In the genomic region with DNA sequence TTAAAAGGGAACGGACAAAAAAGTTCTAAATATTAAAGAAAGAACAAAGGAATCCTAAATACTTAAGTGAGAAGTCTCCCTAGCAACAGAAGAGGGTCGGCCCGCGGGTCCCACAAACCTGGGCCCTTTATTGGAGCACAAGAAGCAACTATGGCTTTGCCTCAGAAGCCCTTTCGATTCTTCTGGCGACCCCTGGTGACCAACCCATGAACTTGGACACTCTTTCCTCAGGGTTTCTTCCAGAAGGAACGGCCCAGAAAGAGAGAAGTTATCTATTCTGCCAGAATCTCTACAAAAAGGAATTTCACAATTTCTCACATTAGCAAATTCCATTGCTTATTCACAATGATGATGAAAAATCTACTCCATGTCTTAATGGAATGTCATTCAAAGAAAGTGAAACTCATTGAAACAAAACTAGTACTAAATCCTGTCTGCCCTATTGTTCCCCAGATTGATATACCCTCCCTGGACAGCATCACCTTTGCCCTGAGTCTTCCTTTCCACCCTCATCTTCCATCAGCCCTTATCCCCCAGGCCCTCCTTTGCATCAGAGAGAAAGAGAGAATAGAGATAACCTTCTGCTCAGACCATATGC, we compare ENCODE assay signal across 8 cellular contexts. TPM values are rescaled to one million over a fixed set of nuclear protein-coding genes. Genes with fewer than 3 reads are reported as not detected.
DNase-seq lines count a peak whose midpoint lies in the region; ATAC-seq, FAIRE-seq and TF ChIP-seq lines count a peak whose summit lies in the region.

No MANE protein-coding gene starts in this region.

- WGBS in K562 (ENCODE audit: insufficient coverage, low coverage, missing lambda C conversion rate): 0% methylated on average over 7 of the region's 7 CpGs

- peak; percentile 61 for FAIRE-seq in K562 (lab: Jason Lieb, UNC)

- H3K36me3 ChIP-seq in OCI-LY3 (replicated peaks; ENCODE audit: low read depth, low read length) (no peaks in the 10 kb centered on the region), K562 (ENCODE audit: control insufficient read depth, insufficient read depth, low read length) (no peaks in the 10 kb centered on the region)

- H3K4me2 ChIP-seq in OCI-LY3 (ENCODE audit: low read length) (no peak overlapping the region), K562 (ENCODE audit: insufficient read depth, low read length) (no peak overlapping the region)

- no peak for TF ChIP-seq EP300 in K562 (IDR thresholded peaks at IDR 0.05; ENCODE audit: low read length)

- intact Hi-C loops in K562 (cut with micrococcal nuclease): loop anchor here (1.0 kb wide), 1 partner anchor 175 kb away; no protein-coding TSS in a partner anchor

- H3K4me3 ChIP-seq in OCI-LY3 (ENCODE audit: low read length) (no peak overlapping the region), K562 (no peak overlapping the region)

- H3K27ac Mint-ChIP-seq in immature natural killer cell: no peak overlapping the region

- ATAC-seq in HG02973 (IDR thresholded peaks at IDR 0.05; ENCODE audit: unreplicated experiment) (peak; percentile 54), K562 (peak; percentile 73), GM21737 (IDR thresholded peaks at IDR 0.05; ENCODE audit: unreplicated experiment) (no peak), GM19351 (IDR thresholded peaks at IDR 0.05; ENCODE audit: unreplicated experiment) (no peak)

- in situ Hi-C loops in K562 (cut with MboI): loop anchor here (5.0 to 10.0 kb wide), 2 partner anchors 180 to 302 kb away; no protein-coding TSS in a partner anchor

- H3K27me3 ChIP-seq in OCI-LY3 (ENCODE audit: low read depth, low read length) (peaks cover 29% of the 10 kb centered on the region), K562 (ENCODE audit: control insufficient read depth in 2 of 2, insufficient read depth in 2 of 2, low read length in 2 of 2) (peaks cover 0 to 4% of the 10 kb centered on the region in 2 experiments; a peak in 1 of 5 replicates)

- no peak for TF ChIP-seq POLR2A in K562 (conservative IDR thresholded peaks at IDR 0.05)

- H4K20me1 ChIP-seq in OCI-LY3 (ENCODE audit: insufficient read depth, low read length) (peaks cover 6% of the 10 kb centered on the region), K562 (replicated peaks; ENCODE audit: control insufficient read depth, insufficient read depth, low read length) (no peaks in the 10 kb centered on the region; the same call in 1 of the 2 replicates)

- H3K27ac ChIP-seq in OCI-LY3 (ENCODE audit: low read length): no peak overlapping the region
- H3K27ac ChIP-seq in K562 (ENCODE audit: extremely low read depth, low read depth, low read length): no peak overlapping the region

- H3K27me3 Mint-ChIP-seq in immature natural killer cell (ENCODE audit: low read depth in 3 of 3): peaks cover 0 to 1% (median 0%) of the 10 kb centered on the region in 3 donors

- no peaks in the 10 kb centered on the region for H3K9me3 Mint-ChIP-seq in immature natural killer cell

- TF ChIP-seq CTCF in OCI-LY3 (IDR thresholded peaks at IDR 0.05; ENCODE audit: low read depth, low read length) (peak; percentile 48), K562 (IDR thresholded peaks at IDR 0.05 in 2 of 3, conservative IDR thresholded peaks at IDR 0.05 in 1 of 3; ENCODE audit: insufficient read depth in 2 of 3, low read depth in 1 of 3, low read length in 3 of 3) (peak; percentile 56 to 63 (median 56))

- BruUV-seq in K562 (replicated peaks; lab: Mats Ljungman, UMichigan): no TSS peak

- no peaks in the 10 kb centered on the region for H3K9me1 ChIP-seq in K562 (ENCODE audit: control insufficient read depth, insufficient read depth, low read length)

- no peaks in the 10 kb centered on the region for H3K36me3 Mint-ChIP-seq in immature natural killer cell

- POLR2A ChIA-PET in K562 (lab: Yijun Ruan, JAX): no interaction called here

- peak; percentile 20 to 60; a peak in 3 of 4 replicates for TF ChIP-seq RAD21 in K562 (CRISPR knock-in tag; conservative IDR thresholded peaks at IDR 0.05 in 1 of 2, IDR thresholded peaks at IDR 0.05 in 1 of 2)

- DNase-seq in DMS153 (lab: John Stamatoyannopoulos, UW): peak; percentile 18
- peak; percentile 19 to 44 (median 38) for DNase-seq in K562 (ENCODE audit: extremely low read depth in 1 of 4, low spot score in 3 of 4)
- DNase-seq in immature natural killer cell: peak; percentile 33 to 59 (median 38)
- DNase-seq in stimulated activated CD4-positive, alpha-beta T cell treated with anti-CD3 and anti-CD28 coated beads, Interleukin-4, amount 100 ng/mL, for 24 hours: peak; percentile 12

- no peak overlapping the region for H3K9ac ChIP-seq in OCI-LY3 (ENCODE audit: low read length)
- H3K9ac ChIP-seq in K562 (ENCODE audit: insufficient read depth in 1 of 2, low read depth in 2 of 2, low read length in 2 of 2): no peak overlapping the region

- H3K79me2 ChIP-seq in OCI-LY3 (ENCODE audit: low read length): no peaks in the 10 kb centered on the region
- H3K79me2 ChIP-seq in K562 (ENCODE audit: control insufficient read depth, insufficient read depth, low read length): no peaks in the 10 kb centered on the region

- H3K4me1 ChIP-seq in OCI-LY3 (ENCODE audit: low read length) (no peaks in the 10 kb centered on the region), K562 (replicated peaks in 1 of 2; ENCODE audit: control insufficient read depth in 2 of 2, insufficient read depth in 2 of 2, low read length in 2 of 2) (no peaks in the 10 kb centered on the region)

- no peaks in the 10 kb centered on the region for H3K9me3 ChIP-seq in OCI-LY3 (ENCODE audit: insufficient read depth, low read length)
- H3K9me3 ChIP-seq in K562 (replicated peaks; ENCODE audit: control insufficient read depth, insufficient read depth, low read depth, low read length): no peaks in the 10 kb centered on the region

- peaks cover 0 to 1% of the 10 kb centered on the region in 2 donors for H3K4me1 Mint-ChIP-seq in immature natural killer cell

- no peak overlapping the region for H3K4me3 Mint-ChIP-seq in immature natural killer cell

- no peak overlapping the region for H2AFZ ChIP-seq in OCI-LY3 (ENCODE audit: low read depth, low read length)
- no peak overlapping the region for H2AFZ ChIP-seq in K562 (ENCODE audit: low read depth, low read length)

- CTCF ChIA-PET in K562 (lab: Yijun Ruan, JAX; ENCODE audit: low intra/inter-chr PET ratio): interaction anchor here (0.9 to 3.9 kb wide), 3 partner anchors 176 to 181 kb away, joined by 3 to 25 read pairs (median 8); no protein-coding TSS in a partner anchor

TF ChIP-seq in K562, 482 proteins besides CTCF, POLR2A, EP300 and RAD21:
- no peak for TF ChIP-seq CBX3 (IDR thresholded peaks at IDR 0.05; ENCODE audit: borderline replicate concordance in 1 of 2, low read length in 2 of 2)
- TF ChIP-seq ZNF444 (CRISPR knock-in tag; IDR thresholded peaks at IDR 0.05): no peak
- TF ChIP-seq, protein P1, sequence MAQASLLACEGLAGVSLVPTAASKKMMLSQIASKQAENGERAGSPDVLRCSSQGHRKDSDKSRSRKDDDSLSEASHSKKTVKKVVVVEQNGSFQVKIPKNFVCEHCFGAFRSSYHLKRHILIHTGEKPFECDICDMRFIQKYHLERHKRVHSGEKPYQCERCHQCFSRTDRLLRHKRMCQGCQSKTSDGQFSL (CRISPR knock-in tag; IDR thresholded peaks at IDR 0.05): peak; percentile 69
- TF ChIP-seq, protein P1 (tag; IDR thresholded peaks at IDR 0.05): no peak
- TF ChIP-seq SMC3 (conservative IDR thresholded peaks at IDR 0.05; ENCODE audit: insufficient read depth, low read depth, low read length): peak; percentile 20; the same call in 1 of the 2 replicates

RNA-seq across cellular contexts. Expression of a gene that starts 43.7 kb away (rescaled TPM):
- total RNA-seq in K562 (2011; cell fraction: chromatin; rRNA removed; ENCODE audit: low replicate concordance): 0.60 and 0.93 TPM in 2 replicates
- total RNA-seq in K562 (2011; cell fraction: nucleolus; rRNA removed): 1.0 and 1.7 TPM in 2 replicates
- 0.61 and 1.0 TPM in 2 replicates for total RNA-seq in K562 (2011; cell fraction: nucleoplasm; rRNA removed)
- total RNA-seq in K562 (2014; rRNA removed) (1.0 and 1.5 TPM in 2 replicates), K562 (2014; rRNA removed; fragmentation: Illumina TruSeq; extraction: Trizol) (1.6 and 1.7 TPM in 2 replicates), K562 (2015; rRNA removed; fragmentation: Illumina TruSeq; extraction: Trizol) (1.2 and 1.5 TPM in 2 replicates), K562 (2021) (1.1 and 2.0 TPM in 2 replicates)
- polyA plus RNA-seq in K562 (2011; rRNA removed) (0.89 and 68.1 TPM in 2 replicates), K562 (2014; fragmentation: Illumina TruSeq; extraction: Trizol) (0.75 and 1.1 TPM in 2 replicates), K562 (2014; fragmentation: Nextera tagmentation; extraction: Ambion mirVana) (1 to 10 TPM; 2.1 to 2.4 TPM), K562 (2014; rRNA removed) (1.0 and 1.5 TPM in 2 replicates), immature natural killer cell (10 to 100 TPM in 2 of 3 donors, 1 to 10 TPM in 1; 4.3 to 60.4 (median 35.4) TPM)
- polyA plus RNA-seq in K562 (2011; cell fraction: cytosol; rRNA removed): 0.83 and 63.6 TPM in 2 replicates
- 0.55 and 23.6 TPM in 2 replicates for polyA plus RNA-seq in K562 (2011; cell fraction: nucleus; rRNA removed)
- 0.91 and 0.97 TPM in 2 replicates for polyA plus RNA-seq in K562 (2012)
- 0.95 and 53.7 TPM in 2 replicates for polyA minus RNA-seq in K562 (2011; rRNA and poly(A)+ RNA removed)
- 22.5 TPM in 1 of 2 replicates, not detected in the other for polyA minus RNA-seq in K562 (2011; cell fraction: cytosol; rRNA and poly(A)+ RNA removed)
- polyA minus RNA-seq in K562 (2011; cell fraction: nucleus; rRNA and poly(A)+ RNA removed): 18.5 TPM in 1 of 2 replicates, not detected in the other

Comparison
In these comparisons a context has a peak if more than half of its experiments do, and no peak if none do; other contexts are left out.
1. ATAC-seq: peak in HG02973 (single experiment) and K562 (single experiment); none in GM21737 (single experiment) and GM19351 (single experiment).
2. Peak in every context shown above with its lines, with median percentiles within 50 percentile points of each other: DNase-seq.